ENCODE assay signal across 9 cellular contexts in the genomic region with DNA sequence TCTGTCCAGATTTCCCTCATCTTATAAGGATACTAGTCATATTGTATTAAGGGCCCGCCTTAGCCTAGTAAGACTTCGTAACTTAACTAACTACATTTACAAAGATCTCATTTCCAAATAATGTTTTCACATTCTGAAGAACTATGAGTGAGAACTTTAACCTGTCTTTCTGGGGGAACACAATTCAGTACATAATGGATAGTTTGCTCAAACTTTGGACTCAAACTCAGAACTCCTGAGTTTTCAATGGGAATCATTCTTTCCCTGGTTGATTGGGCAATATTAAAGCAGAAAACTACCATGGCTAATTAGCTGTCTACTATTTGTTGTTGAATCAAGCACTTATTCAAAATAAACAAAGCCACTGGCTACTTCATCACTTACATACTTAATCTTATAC.
"Had no signal": no experiment of that assay in that cellular context is flagged by ENCODE, and none has a peak within 500 bp of the region (broad histone marks: within the 10 kb centered on the region; RNA-seq: fewer than 3 reads in every experiment).

No MANE protein-coding gene starts in this region.

- H3K4me1 ChIP-seq: HAP-1 had no signal

- H3K27ac ChIP-seq: GM23248, HL-60 had no signal

- FAIRE-seq: K562 had no signal

- H3K4me3 Mint-ChIP-seq: HFFc6 had no signal

- H3K36me3 ChIP-seq: HAP-1 had no signal

- H2AFZ ChIP-seq: GM23248 had no signal

- ATAC-seq: HCT116, K562 had no signal

- H3K27ac Mint-ChIP-seq: HFFc6 had no signal

- H3K9ac ChIP-seq: GM23248 had no signal

- DNase-seq: GM23248, GOT3, H7, HFFc6, IMR-90 had no signal

- H3K4me3 ChIP-seq: GM23248, HAP-1, K562 had no signal

- H3K9me3 ChIP-seq: HAP-1 had no signal
